Comparison of ENCODE assay signal across 1 cellular context in the genomic region with DNA sequence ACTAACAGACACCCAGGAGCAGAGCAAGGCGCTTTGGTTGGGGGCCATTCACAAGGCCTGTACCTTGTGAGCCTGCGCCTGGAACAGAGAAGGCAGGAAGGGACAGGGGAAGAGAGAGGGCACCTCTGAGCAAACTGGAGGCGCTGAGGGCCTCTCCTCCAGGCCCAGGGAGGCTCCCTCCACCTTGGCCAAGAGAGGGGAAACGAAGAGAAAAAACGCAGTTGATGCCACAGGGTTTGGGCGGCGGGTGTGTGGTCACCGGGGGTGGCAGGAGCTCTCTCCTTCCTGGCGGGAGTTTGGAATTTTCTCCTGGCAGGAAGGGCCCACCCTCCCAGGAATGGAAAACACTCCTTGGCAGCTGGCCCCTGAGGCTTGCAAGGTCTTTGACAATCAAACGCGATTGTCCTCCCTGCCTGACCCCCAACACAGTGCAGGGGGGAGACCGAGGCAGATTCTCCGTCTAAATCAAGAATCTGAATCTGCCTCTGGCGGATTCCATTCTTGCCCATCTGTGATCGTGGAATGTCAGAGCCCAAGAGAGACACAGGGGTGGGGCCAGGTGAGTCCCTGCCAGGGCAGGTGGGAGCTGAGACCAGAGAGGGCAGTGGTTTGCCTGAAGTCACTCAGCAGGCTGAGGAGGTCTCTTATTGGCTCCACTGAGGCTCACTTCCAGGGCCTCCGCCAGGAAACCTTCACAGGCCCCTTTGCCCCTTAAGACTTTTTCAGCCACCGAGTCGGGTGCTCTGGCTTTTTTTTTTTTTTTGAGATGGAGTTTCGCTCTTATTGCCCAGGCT.
TF ChIP-seq lines count a peak whose summit lies in the region.

No MANE protein-coding gene starts in this region.

TF ChIP-seq in GM23338, 12 proteins besides CTCF, POLR2A, EP300 and RAD21 (continued from another document):
- TF ChIP-seq, protein P1, sequence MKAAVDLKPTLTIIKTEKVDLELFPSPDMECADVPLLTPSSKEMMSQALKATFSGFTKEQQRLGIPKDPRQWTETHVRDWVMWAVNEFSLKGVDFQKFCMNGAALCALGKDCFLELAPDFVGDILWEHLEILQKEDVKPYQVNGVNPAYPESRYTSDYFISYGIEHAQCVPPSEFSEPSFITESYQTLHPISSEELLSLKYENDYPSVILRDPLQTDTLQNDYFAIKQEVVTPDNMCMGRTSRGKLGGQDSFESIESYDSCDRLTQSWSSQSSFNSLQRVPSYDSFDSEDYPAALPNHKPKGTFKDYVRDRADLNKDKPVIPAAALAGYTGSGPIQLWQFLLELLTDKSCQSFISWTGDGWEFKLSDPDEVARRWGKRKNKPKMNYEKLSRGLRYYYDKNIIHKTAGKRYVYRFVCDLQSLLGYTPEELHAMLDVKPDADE (IDR thresholded peaks at IDR 0.05) = no peak
- TF ChIP-seq EZH2 (IDR thresholded peaks at IDR 0.05; ENCODE audit: low read depth, unreplicated experiment) = no peak
- no peak for TF ChIP-seq POLR2AphosphoS5 (IDR thresholded peaks at IDR 0.05; ENCODE audit: low read depth)
- TF ChIP-seq NANOG (IDR thresholded peaks at IDR 0.05; ENCODE audit: borderline replicate concordance) = no peak
- TF ChIP-seq, protein P2, sequence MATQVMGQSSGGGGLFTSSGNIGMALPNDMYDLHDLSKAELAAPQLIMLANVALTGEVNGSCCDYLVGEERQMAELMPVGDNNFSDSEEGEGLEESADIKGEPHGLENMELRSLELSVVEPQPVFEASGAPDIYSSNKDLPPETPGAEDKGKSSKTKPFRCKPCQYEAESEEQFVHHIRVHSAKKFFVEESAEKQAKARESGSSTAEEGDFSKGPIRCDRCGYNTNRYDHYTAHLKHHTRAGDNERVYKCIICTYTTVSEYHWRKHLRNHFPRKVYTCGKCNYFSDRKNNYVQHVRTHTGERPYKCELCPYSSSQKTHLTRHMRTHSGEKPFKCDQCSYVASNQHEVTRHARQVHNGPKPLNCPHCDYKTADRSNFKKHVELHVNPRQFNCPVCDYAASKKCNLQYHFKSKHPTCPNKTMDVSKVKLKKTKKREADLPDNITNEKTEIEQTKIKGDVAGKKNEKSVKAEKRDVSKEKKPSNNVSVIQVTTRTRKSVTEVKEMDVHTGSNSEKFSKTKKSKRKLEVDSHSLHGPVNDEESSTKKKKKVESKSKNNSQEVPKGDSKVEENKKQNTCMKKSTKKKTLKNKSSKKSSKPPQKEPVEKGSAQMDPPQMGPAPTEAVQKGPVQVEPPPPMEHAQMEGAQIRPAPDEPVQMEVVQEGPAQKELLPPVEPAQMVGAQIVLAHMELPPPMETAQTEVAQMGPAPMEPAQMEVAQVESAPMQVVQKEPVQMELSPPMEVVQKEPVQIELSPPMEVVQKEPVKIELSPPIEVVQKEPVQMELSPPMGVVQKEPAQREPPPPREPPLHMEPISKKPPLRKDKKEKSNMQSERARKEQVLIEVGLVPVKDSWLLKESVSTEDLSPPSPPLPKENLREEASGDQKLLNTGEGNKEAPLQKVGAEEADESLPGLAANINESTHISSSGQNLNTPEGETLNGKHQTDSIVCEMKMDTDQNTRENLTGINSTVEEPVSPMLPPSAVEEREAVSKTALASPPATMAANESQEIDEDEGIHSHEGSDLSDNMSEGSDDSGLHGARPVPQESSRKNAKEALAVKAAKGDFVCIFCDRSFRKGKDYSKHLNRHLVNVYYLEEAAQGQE (IDR thresholded peaks at IDR 0.05; ENCODE audit: unreplicated experiment) = no peak
- no peak for TF ChIP-seq EZH2phosphoT487 (IDR thresholded peaks at IDR 0.05; ENCODE audit: unreplicated experiment)
- no peak for TF ChIP-seq CREB1 (CRISPR knock-in tag; IDR thresholded peaks at IDR 0.05; ENCODE audit: low read depth)
- TF ChIP-seq, protein P3, sequence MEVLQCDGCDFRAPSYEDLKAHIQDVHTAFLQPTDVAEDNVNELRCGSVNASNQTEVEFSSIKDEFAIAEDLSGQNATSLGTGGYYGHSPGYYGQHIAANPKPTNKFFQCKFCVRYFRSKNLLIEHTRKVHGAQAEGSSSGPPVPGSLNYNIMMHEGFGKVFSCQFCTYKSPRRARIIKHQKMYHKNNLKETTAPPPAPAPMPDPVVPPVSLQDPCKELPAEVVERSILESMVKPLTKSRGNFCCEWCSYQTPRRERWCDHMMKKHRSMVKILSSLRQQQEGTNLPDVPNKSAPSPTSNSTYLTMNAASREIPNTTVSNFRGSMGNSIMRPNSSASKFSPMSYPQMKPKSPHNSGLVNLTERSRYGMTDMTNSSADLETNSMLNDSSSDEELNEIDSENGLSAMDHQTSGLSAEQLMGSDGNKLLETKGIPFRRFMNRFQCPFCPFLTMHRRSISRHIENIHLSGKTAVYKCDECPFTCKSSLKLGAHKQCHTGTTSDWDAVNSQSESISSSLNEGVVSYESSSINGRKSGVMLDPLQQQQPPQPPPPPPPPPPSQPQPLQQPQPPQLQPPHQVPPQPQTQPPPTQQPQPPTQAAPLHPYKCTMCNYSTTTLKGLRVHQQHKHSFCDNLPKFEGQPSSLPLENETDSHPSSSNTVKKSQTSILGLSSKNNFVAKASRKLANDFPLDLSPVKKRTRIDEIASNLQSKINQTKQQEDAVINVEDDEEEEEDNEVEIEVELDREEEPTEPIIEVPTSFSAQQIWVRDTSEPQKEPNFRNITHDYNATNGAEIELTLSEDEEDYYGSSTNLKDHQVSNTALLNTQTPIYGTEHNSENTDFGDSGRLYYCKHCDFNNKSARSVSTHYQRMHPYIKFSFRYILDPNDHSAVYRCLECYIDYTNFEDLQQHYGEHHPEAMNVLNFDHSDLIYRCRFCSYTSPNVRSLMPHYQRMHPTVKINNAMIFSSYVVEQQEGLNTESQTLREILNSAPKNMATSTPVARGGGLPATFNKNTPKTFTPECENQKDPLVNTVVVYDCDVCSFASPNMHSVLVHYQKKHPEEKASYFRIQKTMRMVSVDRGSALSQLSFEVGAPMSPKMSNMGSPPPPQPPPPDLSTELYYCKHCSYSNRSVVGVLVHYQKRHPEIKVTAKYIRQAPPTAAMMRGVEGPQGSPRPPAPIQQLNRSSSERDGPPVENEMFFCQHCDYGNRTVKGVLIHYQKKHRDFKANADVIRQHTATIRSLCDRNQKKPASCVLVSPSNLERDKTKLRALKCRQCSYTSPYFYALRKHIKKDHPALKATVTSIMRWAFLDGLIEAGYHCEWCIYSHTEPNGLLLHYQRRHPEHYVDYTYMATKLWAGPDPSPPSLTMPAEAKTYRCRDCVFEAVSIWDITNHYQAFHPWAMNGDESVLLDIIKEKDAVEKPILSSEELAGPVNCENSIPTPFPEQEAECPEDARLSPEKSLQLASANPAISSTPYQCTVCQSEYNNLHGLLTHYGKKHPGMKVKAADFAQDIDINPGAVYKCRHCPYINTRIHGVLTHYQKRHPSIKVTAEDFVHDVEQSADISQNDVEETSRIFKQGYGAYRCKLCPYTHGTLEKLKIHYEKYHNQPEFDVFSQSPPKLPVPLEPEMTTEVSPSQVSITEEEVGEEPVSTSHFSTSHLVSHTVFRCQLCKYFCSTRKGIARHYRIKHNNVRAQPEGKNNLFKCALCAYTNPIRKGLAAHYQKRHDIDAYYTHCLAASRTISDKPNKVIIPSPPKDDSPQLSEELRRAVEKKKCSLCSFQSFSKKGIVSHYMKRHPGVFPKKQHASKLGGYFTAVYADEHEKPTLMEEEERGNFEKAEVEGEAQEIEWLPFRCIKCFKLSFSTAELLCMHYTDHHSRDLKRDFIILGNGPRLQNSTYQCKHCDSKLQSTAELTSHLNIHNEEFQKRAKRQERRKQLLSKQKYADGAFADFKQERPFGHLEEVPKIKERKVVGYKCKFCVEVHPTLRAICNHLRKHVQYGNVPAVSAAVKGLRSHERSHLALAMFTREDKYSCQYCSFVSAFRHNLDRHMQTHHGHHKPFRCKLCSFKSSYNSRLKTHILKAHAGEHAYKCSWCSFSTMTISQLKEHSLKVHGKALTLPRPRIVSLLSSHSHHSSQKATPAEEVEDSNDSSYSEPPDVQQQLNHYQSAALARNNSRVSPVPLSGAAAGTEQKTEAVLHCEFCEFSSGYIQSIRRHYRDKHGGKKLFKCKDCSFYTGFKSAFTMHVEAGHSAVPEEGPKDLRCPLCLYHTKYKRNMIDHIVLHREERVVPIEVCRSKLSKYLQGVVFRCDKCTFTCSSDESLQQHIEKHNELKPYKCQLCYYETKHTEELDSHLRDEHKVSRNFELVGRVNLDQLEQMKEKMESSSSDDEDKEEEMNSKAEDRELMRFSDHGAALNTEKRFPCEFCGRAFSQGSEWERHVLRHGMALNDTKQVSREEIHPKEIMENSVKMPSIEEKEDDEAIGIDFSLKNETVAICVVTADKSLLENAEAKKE (CRISPR knock-in tag; IDR thresholded peaks at IDR 0.05) = no peak
- TF ChIP-seq STAT1 (IDR thresholded peaks at IDR 0.05; ENCODE audit: unreplicated experiment) = no peak
- TF ChIP-seq ZNF114 (CRISPR knock-in tag; IDR thresholded peaks at IDR 0.05) = no peak
- TF ChIP-seq JUNB (IDR thresholded peaks at IDR 0.05; ENCODE audit: unreplicated experiment) = no peak
